Comparison of ENCODE assay signal across 8 cellular contexts in genomic region chr16:58128721-58129096, GRCh38. TPM values are rescaled to one million over a fixed set of nuclear protein-coding genes. Genes with fewer than 3 reads are reported as not detected.
DNase-seq lines count a peak whose midpoint lies in the region; ATAC-seq and TF ChIP-seq lines count a peak whose summit lies in the region.

No MANE protein-coding gene starts in this region.

- H3K36me3 ChIP-seq in CD4-positive, CD25-positive, alpha-beta regulatory T cell (ENCODE audit: control insufficient read depth, insufficient read depth, low read length) = no peaks in the 10 kb centered on the region
- no peaks in the 10 kb centered on the region for H3K36me3 ChIP-seq in body of pancreas (replicated peaks in 1 of 2; ENCODE audit: insufficient read depth in 1 of 2, low read depth in 2 of 2)

- H3K27me3 Mint-ChIP-seq in CD4-positive, CD25-positive, alpha-beta regulatory T cell = peaks cover 5% of the 10 kb centered on the region

- WGBS in body of pancreas, 2 donors = 1 to 2% methylated on average over 12 to 22 of the region's 25 CpGs

- peaks cover 27 to 56% (median 36%) of the 10 kb centered on the region in 4 donors for H3K4me1 Mint-ChIP-seq in CD4-positive, CD25-positive, alpha-beta regulatory T cell

- no peaks in the 10 kb centered on the region for H3K9me3 ChIP-seq in CD4-positive, CD25-positive, alpha-beta regulatory T cell (ENCODE audit: control insufficient read depth in 2 of 2, low read length in 2 of 2)
- H3K9me3 ChIP-seq in body of pancreas = no peaks in the 10 kb centered on the region

- H3K27ac Mint-ChIP-seq in CD4-positive, CD25-positive, alpha-beta regulatory T cell = peak overlapping the region; percentile 96 to 97 (median 97)

- H3K9me3 Mint-ChIP-seq in CD4-positive, CD25-positive, alpha-beta regulatory T cell = peaks cover 0 to 3% (median 0%) of the 10 kb centered on the region in 7 donors

- no peaks in the 10 kb centered on the region for H3K36me3 Mint-ChIP-seq in CD4-positive, CD25-positive, alpha-beta regulatory T cell

- no peak for TF ChIP-seq CTCF in body of pancreas (IDR thresholded peaks at IDR 0.05)

- peak overlapping the region; percentile 93 for H3K4me3 ChIP-seq in CD4-positive, CD25-positive, alpha-beta regulatory T cell (ENCODE audit: low read depth, low read length)
- peak overlapping the region; percentile 81 to 98 for H3K4me3 ChIP-seq in body of pancreas

- intact Hi-C loops in body of pancreas (cut with DNase I) = no loop called here

- H3K4me1 ChIP-seq in CD4-positive, CD25-positive, alpha-beta regulatory T cell (ENCODE audit: control insufficient read depth, insufficient read depth, low read length, poor library complexity, severe bottlenecking) = peaks cover 52% of the 10 kb centered on the region
- H3K4me1 ChIP-seq in body of pancreas = peaks cover 43% of the 10 kb centered on the region

- H3K27me3 ChIP-seq in CD4-positive, CD25-positive, alpha-beta regulatory T cell (ENCODE audit: control insufficient read depth, insufficient read depth, low read length) = no peaks in the 10 kb centered on the region
- H3K27me3 ChIP-seq in body of pancreas = no peaks in the 10 kb centered on the region

- peak overlapping the region; percentile 89 to 96 (median 94) for H3K4me3 Mint-ChIP-seq in CD4-positive, CD25-positive, alpha-beta regulatory T cell

- peak overlapping the region; percentile 91 for H3K27ac ChIP-seq in CD4-positive, CD25-positive, alpha-beta regulatory T cell (ENCODE audit: insufficient read depth, low read length, poor library complexity, severe bottlenecking)
- H3K27ac ChIP-seq in body of pancreas = peak overlapping the region; percentile 70 to 94 (median 84)
- H3K27ac ChIP-seq in temporal lobe (ENCODE audit: low read depth, low read length) = peak overlapping the region; percentile 75

- no peak for ATAC-seq in CD4-positive, CD25-positive, alpha-beta regulatory T cell (ENCODE audit: low read depth in 2 of 2)
- peak; percentile 3 for ATAC-seq in GM21360 (IDR thresholded peaks at IDR 0.05; ENCODE audit: unreplicated experiment)
- ATAC-seq in body of pancreas = no peak

- TF ChIP-seq POLR2A in body of pancreas (IDR thresholded peaks at IDR 0.05) = no peak

- peak in 2 of 3 donors; percentile 24 to 26 for DNase-seq in CD4-positive, CD25-positive, alpha-beta regulatory T cell
- DNase-seq in M059J (ENCODE audit: low read depth) (peak; percentile 17), body of pancreas (peak in 2 of 4 donors; percentile 21 to 28), left kidney (ENCODE audit: low read depth, low spot score) (peak; percentile 75), SKM-1 (lab: John Stamatoyannopoulos, UW; ENCODE audit: unreplicated experiment) (no peak), GF-D8 (lab: John Stamatoyannopoulos, UW) (no peak)

RNA-seq across cellular contexts. Expression of gene CFAP20, which starts 0.5 kb away (rescaled TPM):
- 147 TPM for total RNA-seq in CD4-positive, CD25-positive, alpha-beta regulatory T cell
- 10 to 100 TPM; 41.9 to 53.1 (median 47.8) TPM for polyA plus RNA-seq in CD4-positive, CD25-positive, alpha-beta regulatory T cell
- 97.3 and 115 TPM in 2 replicates for total RNA-seq in M059J (2014; rRNA removed; shearing (Covaris generic))
- total RNA-seq in body of pancreas (10 to 100 TPM; 11.9 to 33.2 TPM), temporal lobe (67.6 TPM)

Comparison
In these comparisons a context has a peak if more than half of its experiments do, and no peak if none do; other contexts are left out.
1. DNase-seq: peak in CD4-positive, CD25-positive, alpha-beta regulatory T cell (2 of 3), M059J (single experiment) and left kidney (single experiment); none in SKM-1 (single experiment) and GF-D8 (single experiment).
2. Peak in every context shown above with its lines, with median percentiles within 50 percentile points of each other: H3K27ac ChIP-seq.